ENCODE assay signal across 5 cellular contexts in genomic region chr1:115534-115933, GRCh38. TPM values are rescaled to one million over a fixed set of nuclear protein-coding genes. Genes with fewer than 3 reads are reported as not detected.
"Had no signal": no experiment of that assay in that cellular context is flagged by ENCODE, and none has a peak within 500 bp of the region (broad histone marks: within the 10 kb centered on the region; RNA-seq: fewer than 3 reads in every experiment).

No MANE protein-coding gene starts in this region.

RNA-seq across cellular contexts. Expression of gene OR4F5, which starts 50.3 kb away (rescaled TPM):
- total RNA-seq: HepG2, HT-29, HT1080, IMR-90 had no signal
- polyA plus RNA-seq: HepG2, IgD-negative memory B cell, IMR-90 had no signal
